Comparison of ENCODE assay signal across 7 cellular contexts in genomic region chr21:34022557-34023335, GRCh38. TPM values are rescaled to one million over a fixed set of nuclear protein-coding genes. Genes with fewer than 3 reads are reported as not detected.
DNase-seq lines count a peak whose midpoint lies in the region; TF ChIP-seq lines count a peak whose summit lies in the region.

No MANE protein-coding gene starts in this region.

- H3K4me3 ChIP-seq in HEK293 (ENCODE audit: low read depth, low read length) (no peak overlapping the region), OCI-LY7 (ENCODE audit: low read depth, low read length, poor library complexity, severe bottlenecking) (no peak overlapping the region)

- intact Hi-C loops in OCI-LY7 (cut with micrococcal nuclease; ENCODE audit: unreplicated experiment), result loop anchor here (5.0 kb wide), 2 partner anchors 325 to 380 kb away; partner anchors contain the start of genes CRYZL1 and ITSN1

- H3K79me2 ChIP-seq in OCI-LY7 (ENCODE audit: insufficient read depth, low read depth, low read length), result no peaks in the 10 kb centered on the region

- H3K9me2 ChIP-seq in OCI-LY7 (ENCODE audit: insufficient read depth, low read length), result no peaks in the 10 kb centered on the region

- POLR2A ChIA-PET in HEK293 (lab: Yijun Ruan, JAX), result no interaction called here
- POLR2A ChIA-PET in OCI-LY7 (lab: Charles Lee), result interaction anchor here (1.0 to 2.4 kb wide), 5 partner anchors 9 to 63 kb away, joined by 3 to 8 read pairs (median 6); no protein-coding TSS in a partner anchor

- H4K20me1 ChIP-seq in OCI-LY7 (ENCODE audit: insufficient read depth, low read length), result no peaks in the 10 kb centered on the region

- H3K36me3 Mint-ChIP-seq in activated naive CD8-positive, alpha-beta T cell treated with anti-CD3 and anti-CD28 coated beads for 36 hours, result no peaks in the 10 kb centered on the region

- peaks cover 18% of the 10 kb centered on the region for H3K4me1 ChIP-seq in HEK293 (ENCODE audit: control insufficient read depth, insufficient read depth, low read length)
- peaks cover 62% of the 10 kb centered on the region for H3K4me1 ChIP-seq in OCI-LY7 (ENCODE audit: insufficient read depth, low read length, poor library complexity, severe bottlenecking)

- H2AFZ ChIP-seq in OCI-LY7 (ENCODE audit: low read length), result peak overlapping the region; percentile 78

- H3K36me3 ChIP-seq in HEK293 (ENCODE audit: control insufficient read depth in 2 of 2, insufficient read depth in 1 of 2, low read length in 2 of 2) (no peaks in the 10 kb centered on the region), OCI-LY7 (ENCODE audit: insufficient read depth, low read length) (peaks cover 7% of the 10 kb centered on the region; the same call in 1 of the 2 replicates)

- H3K27ac Mint-ChIP-seq in activated naive CD8-positive, alpha-beta T cell treated with anti-CD3 and anti-CD28 coated beads for 36 hours, result no peak overlapping the region

- TF ChIP-seq CTCF in HEK293 (tag by site-specific recombination; IDR thresholded peaks at IDR 0.05) (no peak), OCI-LY7 (conservative IDR thresholded peaks at IDR 0.05; ENCODE audit: low read length) (no peak)

- no TSS peak for BruUV-seq in OCI-LY7 (replicated peaks; lab: Mats Ljungman, UMichigan)

- H3K9me3 Mint-ChIP-seq in activated naive CD8-positive, alpha-beta T cell treated with anti-CD3 and anti-CD28 coated beads for 36 hours, result no peaks in the 10 kb centered on the region

- DNase-seq in OCI-LY7 (ENCODE audit: low spot score) (peak; percentile 46), GOT3 (lab: John Stamatoyannopoulos, UW) (no peak), NCI-H1105 (lab: John Stamatoyannopoulos, UW) (no peak), NCI-H2081 treated with DMSO at 0.1 percent for 48 hours (lab: John Stamatoyannopoulos, UW) (no peak)
- DNase-seq in activated naive CD8-positive, alpha-beta T cell treated with anti-CD3 and anti-CD28 coated beads for 36 hours, result peak; percentile 29
- DNase-seq in stimulated activated CD4-positive, alpha-beta T cell treated with anti-CD3 and anti-CD28 coated beads, Interleukin-4, amount 100 ng/mL, for 24 hours, result peak; percentile 58

- H3K27ac ChIP-seq in HEK293 (ENCODE audit: extremely low read depth, low read depth, low read length), result no peak overlapping the region
- H3K27ac ChIP-seq in OCI-LY7 (ENCODE audit: low read depth, low read length, poor library complexity, severe bottlenecking), result peak overlapping the region; percentile 98

- peaks cover 12% of the 10 kb centered on the region for H3K4me1 Mint-ChIP-seq in activated naive CD8-positive, alpha-beta T cell treated with anti-CD3 and anti-CD28 coated beads for 36 hours

- H3K4me3 Mint-ChIP-seq in activated naive CD8-positive, alpha-beta T cell treated with anti-CD3 and anti-CD28 coated beads for 36 hours, result no peak overlapping the region

- no peaks in the 10 kb centered on the region for H3K27me3 Mint-ChIP-seq in activated naive CD8-positive, alpha-beta T cell treated with anti-CD3 and anti-CD28 coated beads for 36 hours

- H3K9me3 ChIP-seq in HEK293 (ENCODE audit: control insufficient read depth, insufficient read depth, low read depth, low read length), result no peaks in the 10 kb centered on the region; the same call in 1 of the 2 replicates
- H3K9me3 ChIP-seq in OCI-LY7 (ENCODE audit: low read length), result peaks cover 15% of the 10 kb centered on the region; the same call in 1 of the 2 replicates

- CTCF ChIA-PET in HEK293 (lab: Yijun Ruan, JAX) (interaction anchor here (1.4 kb wide), 1 partner anchor 18 kb away, joined by 4 read pairs; no protein-coding TSS in a partner anchor), OCI-LY7 (lab: Charles Lee; ENCODE audit: unreplicated experiment) (no interaction called here)

- peak overlapping the region; percentile 74 for H3K4me2 ChIP-seq in OCI-LY7 (ENCODE audit: low read length)

TF ChIP-seq in HEK293, 187 proteins besides CTCF, POLR2A, EP300 and RAD21:
- no peak for TF ChIP-seq BCL11B (tag by site-specific recombination; IDR thresholded peaks at IDR 0.05; ENCODE audit: low read depth)
- TF ChIP-seq SCRT1 (tag by site-specific recombination; IDR thresholded peaks at IDR 0.05; ENCODE audit: borderline replicate concordance), result no peak
- TF ChIP-seq ZNF837 (tag by site-specific recombination; IDR thresholded peaks at IDR 0.05), result no peak
- TF ChIP-seq PBX3 (CRISPR knock-in tag; IDR thresholded peaks at IDR 0.05), result no peak
- TF ChIP-seq ZNF658 (tag by site-specific recombination; IDR thresholded peaks at IDR 0.05), result no peak
- no peak for TF ChIP-seq TCF7L2 (IDR thresholded peaks at IDR 0.05; ENCODE audit: borderline replicate concordance, low read depth, low read length)
- no peak for TF ChIP-seq ZNF174 (tag by site-specific recombination; IDR thresholded peaks at IDR 0.05)
- peak; percentile 97 for TF ChIP-seq EGR2 (tag by site-specific recombination; IDR thresholded peaks at IDR 0.05; ENCODE audit: low read depth)
- TF ChIP-seq FEZF1 (tag by site-specific recombination; IDR thresholded peaks at IDR 0.05), result 0 out of 2 replicates have a peak, but pooled peaks have one; percentile 7
- TF ChIP-seq ZNF692 (tag by site-specific recombination; IDR thresholded peaks at IDR 0.05), result no peak
- TF ChIP-seq ZNF791 (tag by site-specific recombination; IDR thresholded peaks at IDR 0.05), result no peak
- TF ChIP-seq ZNF324 (tag by site-specific recombination; IDR thresholded peaks at IDR 0.05), result no peak
- no peak for TF ChIP-seq SP3 (tag by site-specific recombination; IDR thresholded peaks at IDR 0.05)
- no peak for TF ChIP-seq ZNF366 (tag by site-specific recombination; conservative IDR thresholded peaks at IDR 0.05)
- TF ChIP-seq ZNF670 (tag by site-specific recombination; IDR thresholded peaks at IDR 0.05; ENCODE audit: low read depth), result no peak
- peak; percentile 98 for TF ChIP-seq ZFHX2 (tag by site-specific recombination; conservative IDR thresholded peaks at IDR 0.05)
- no peak for TF ChIP-seq ZBTB1 (tag by site-specific recombination; IDR thresholded peaks at IDR 0.05)
- no peak for TF ChIP-seq ZNF585B (tag by site-specific recombination; IDR thresholded peaks at IDR 0.05)

RNA-seq across cellular contexts. Expression of gene MRPS6, which starts 50.6 kb away (rescaled TPM):
- 15.2 and 20.9 TPM in 2 replicates for total RNA-seq in OCI-LY7 (2014; rRNA removed; shearing (Covaris generic))
- 56.1 and 64.7 TPM in 2 replicates for total RNA-seq in OCI-LY7 (2022)
- 100 to 1,000 TPM; 107 to 116 TPM for total RNA-seq in activated naive CD8-positive, alpha-beta T cell treated with anti-CD3 and anti-CD28 coated beads for 36 hours

RNA-seq across cellular contexts. Expression of gene SLC5A3, which starts 50.6 kb away (rescaled TPM):
- 26.3 and 31.5 TPM in 2 replicates for total RNA-seq in OCI-LY7 (2014; rRNA removed; shearing (Covaris generic))
- total RNA-seq in OCI-LY7 (2022), result 22.2 and 26.6 TPM in 2 replicates
- total RNA-seq in activated naive CD8-positive, alpha-beta T cell treated with anti-CD3 and anti-CD28 coated beads for 36 hours, result 10 to 100 TPM; 12.4 to 12.7 TPM

Comparison
In these comparisons a context has a peak if more than half of its experiments do, and no peak if none do; other contexts are left out.
1. DNase-seq: peak in OCI-LY7 (single experiment), activated naive CD8-positive, alpha-beta T cell treated with anti-CD3 and anti-CD28 coated beads for 36 hours (single experiment) and stimulated activated CD4-positive, alpha-beta T cell treated with anti-CD3 and anti-CD28 coated beads, Interleukin-4, amount 100 ng/mL, for 24 hours (single experiment); none in GOT3 (single experiment), NCI-H1105 (single experiment) and NCI-H2081 treated with DMSO at 0.1 percent for 48 hours (single experiment).